Comparison of ENCODE assay signal across 9 cellular contexts in the genomic region with DNA sequence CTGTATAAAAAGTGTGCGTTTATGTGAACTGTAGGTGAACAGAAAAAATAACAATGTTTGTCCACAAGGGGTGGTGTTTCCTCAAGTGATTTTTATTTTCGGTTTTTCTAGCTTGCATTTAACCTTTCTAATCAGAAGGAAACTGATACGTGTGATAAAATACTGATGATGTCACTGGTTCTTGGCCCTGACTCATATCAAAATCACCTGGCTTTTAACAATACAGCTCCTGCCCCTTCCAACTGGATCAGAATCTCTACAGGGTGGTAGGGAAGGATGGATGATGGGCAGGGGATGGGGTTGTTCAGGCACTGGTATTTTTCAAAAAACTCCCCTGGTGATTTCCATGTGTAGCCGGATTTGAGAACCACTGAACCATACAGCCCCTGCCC. TPM values are rescaled to one million over a fixed set of nuclear protein-coding genes. Genes with fewer than 3 reads are reported as not detected.
A peak's percentile ranks its signal among the peaks of the same experiment; 100 is the strongest.
DNase-seq lines count a peak whose midpoint lies in the region; ATAC-seq and TF ChIP-seq lines count a peak whose summit lies in the region.
"Had no signal": no experiment of that assay in that cellular context is flagged by ENCODE, and none has a peak within 500 bp of the region (broad histone marks: within the 10 kb centered on the region; RNA-seq: fewer than 3 reads in every experiment).

No MANE protein-coding gene starts in this region.

- CTCF ChIA-PET in CD8-positive, alpha-beta memory T cell (lab: Charles Lee): interaction anchor here (0.6 to 1.7 kb wide), 14 partner anchors 9 to 139 kb away, joined by 3 to 17 read pairs (median 4); no protein-coding TSS in a partner anchor
- CTCF ChIA-PET in naive thymus-derived CD4-positive, alpha-beta T cell (lab: Charles Lee): interaction anchor here (0.6 to 0.9 kb wide), 2 partner anchors 11 to 113 kb away, joined by 3 read pairs; no protein-coding TSS in a partner anchor

- H3K27ac ChIP-seq in CD8-positive, alpha-beta memory T cell (ENCODE audit: low read depth, low read length): no peak overlapping the region
- no peak overlapping the region for H3K27ac ChIP-seq in naive thymus-derived CD4-positive, alpha-beta T cell (ENCODE audit: low read depth, low read length)

- peak overlapping the region in 4 of 7 donors; percentile 14 to 62 (median 50) for H3K4me3 Mint-ChIP-seq in CD8-positive, alpha-beta memory T cell
- H3K4me3 Mint-ChIP-seq in IgD-negative memory B cell (peak overlapping the region in 3 of 4 donors; percentile 28 to 66 (median 38)), brain (no peak overlapping the region)
- H3K4me3 Mint-ChIP-seq in naive thymus-derived CD4-positive, alpha-beta T cell: peak overlapping the region in 5 of 10 donors; percentile 21 to 47 (median 23)

- peak in 2 of 5 donors; percentile 25 to 29 for DNase-seq in CD8-positive, alpha-beta memory T cell
- DNase-seq in GM19238 (ENCODE audit: insufficient read length, low spot score) (peak; percentile 51), head of caudate nucleus (no peak), NCI-H1105 treated with DMSO at 0.1 percent for 48 hours (lab: John Stamatoyannopoulos, UW) (no peak)
- peak in 5 of 9 donors; percentile 3 to 42 (median 36) for DNase-seq in naive thymus-derived CD4-positive, alpha-beta T cell

- POLR2A ChIA-PET in CD8-positive, alpha-beta memory T cell (lab: Charles Lee): interaction anchor here (1.2 kb wide), 1 partner anchor 51 kb away, joined by 3 read pairs; no protein-coding TSS in a partner anchor
- POLR2A ChIA-PET in naive thymus-derived CD4-positive, alpha-beta T cell (lab: Charles Lee): interaction anchor here (0.9 kb wide), 1 partner anchor 333 kb away, joined by 3 read pairs; no protein-coding TSS in a partner anchor

- no peaks in the 10 kb centered on the region for H3K9me3 ChIP-seq in CD8-positive, alpha-beta memory T cell (ENCODE audit: low read length)
- peaks cover 0 to 6% (median 0%) of the 10 kb centered on the region in 3 experiments for H3K9me3 ChIP-seq in naive thymus-derived CD4-positive, alpha-beta T cell (ENCODE audit: control insufficient read depth in 2 of 3, low read length in 3 of 3)

- H3K4me1 ChIP-seq in CD8-positive, alpha-beta memory T cell (ENCODE audit: insufficient read depth, low read length): no peaks in the 10 kb centered on the region
- no peaks in the 10 kb centered on the region for H3K4me1 ChIP-seq in naive thymus-derived CD4-positive, alpha-beta T cell (ENCODE audit: control insufficient read depth in 2 of 2, insufficient read depth in 2 of 2, low read length in 2 of 2)

- H3K27ac Mint-ChIP-seq in CD8-positive, alpha-beta memory T cell: peak overlapping the region in 7 of 8 donors; percentile 7 to 61 (median 29)
- H3K27ac Mint-ChIP-seq in IgD-negative memory B cell (no peak overlapping the region), brain (no peak overlapping the region)
- H3K27ac Mint-ChIP-seq in naive thymus-derived CD4-positive, alpha-beta T cell: peak overlapping the region in 2 of 9 donors; percentile 30 to 46

- no peaks in the 10 kb centered on the region for H3K36me3 ChIP-seq in CD8-positive, alpha-beta memory T cell (ENCODE audit: insufficient read depth, low read length)
- H3K36me3 ChIP-seq in naive thymus-derived CD4-positive, alpha-beta T cell (ENCODE audit: control insufficient read depth in 2 of 3, insufficient read depth in 3 of 3, low read length in 3 of 3): no peaks in the 10 kb centered on the region

- TF ChIP-seq CTCF in brain (conservative IDR thresholded peaks at IDR 0.05): peak; percentile 30 to 38

- peaks cover 8 to 11% (median 10%) of the 10 kb centered on the region in 3 donors for H3K4me1 Mint-ChIP-seq in CD8-positive, alpha-beta memory T cell
- peaks cover 5 to 7% (median 6%) of the 10 kb centered on the region in 3 donors for H3K4me1 Mint-ChIP-seq in IgD-negative memory B cell
- peaks cover 5% of the 10 kb centered on the region for H3K4me1 Mint-ChIP-seq in brain
- H3K4me1 Mint-ChIP-seq in naive thymus-derived CD4-positive, alpha-beta T cell: peaks cover 5 to 22% (median 6%) of the 10 kb centered on the region in 7 donors

- no peak overlapping the region for H3K4me3 ChIP-seq in CD8-positive, alpha-beta memory T cell (ENCODE audit: low read length)
- no peak overlapping the region for H3K4me3 ChIP-seq in naive thymus-derived CD4-positive, alpha-beta T cell (ENCODE audit: low read length)

- intact Hi-C loops in naive thymus-derived CD4-positive, alpha-beta T cell (cut with micrococcal nuclease): loop anchor here (1.0 kb wide), 2 partner anchors 40 to 91 kb away; partner anchors contain the start of gene PPA1 (in 1 of the 2)
- intact Hi-C loops in head of caudate nucleus (cut with DNase I): no loop called here

- peak; percentile 77 for ATAC-seq in naive thymus-derived CD4-positive, alpha-beta T cell
- no peak for ATAC-seq in GM21367 (IDR thresholded peaks at IDR 0.05; ENCODE audit: unreplicated experiment)

- no peaks in the 10 kb centered on the region for H3K27me3 ChIP-seq in CD8-positive, alpha-beta memory T cell (ENCODE audit: insufficient read depth, low read length, poor library complexity, severe bottlenecking)
- no peaks in the 10 kb centered on the region for H3K27me3 ChIP-seq in naive thymus-derived CD4-positive, alpha-beta T cell (ENCODE audit: control insufficient read depth in 2 of 2, insufficient read depth in 2 of 2, low read length in 2 of 2)

- H3K36me3 Mint-ChIP-seq in CD8-positive, alpha-beta memory T cell: peaks cover 0 to 2% (median 0%) of the 10 kb centered on the region in 3 donors
- H3K36me3 Mint-ChIP-seq in IgD-negative memory B cell (no peaks in the 10 kb centered on the region), brain (no peaks in the 10 kb centered on the region)
- H3K36me3 Mint-ChIP-seq in naive thymus-derived CD4-positive, alpha-beta T cell: peaks cover 0 to 4% (median 0%) of the 10 kb centered on the region in 5 donors

- H3K9me3 Mint-ChIP-seq in CD8-positive, alpha-beta memory T cell: no peaks in the 10 kb centered on the region
- peaks cover 0 to 5% (median 0%) of the 10 kb centered on the region in 3 donors for H3K9me3 Mint-ChIP-seq in IgD-negative memory B cell
- H3K9me3 Mint-ChIP-seq in brain: peaks cover 2 to 7% (median 4%) of the 10 kb centered on the region in 5 experiments
- H3K9me3 Mint-ChIP-seq in naive thymus-derived CD4-positive, alpha-beta T cell: peaks cover 0 to 5% (median 0%) of the 10 kb centered on the region in 11 donors

- peaks cover 0 to 3% of the 10 kb centered on the region in 2 donors for H3K27me3 Mint-ChIP-seq in CD8-positive, alpha-beta memory T cell
- H3K27me3 Mint-ChIP-seq in IgD-negative memory B cell (no peaks in the 10 kb centered on the region), brain (peaks cover 12% of the 10 kb centered on the region)
- H3K27me3 Mint-ChIP-seq in naive thymus-derived CD4-positive, alpha-beta T cell: peaks cover 0 to 4% (median 0%) of the 10 kb centered on the region in 5 donors

RNA-seq across cellular contexts. Expression of gene NPFFR1, which starts 10.9 kb away (rescaled TPM):
- total RNA-seq in CD8-positive, alpha-beta memory T cell: not detected
- not detected for polyA plus RNA-seq in CD8-positive, alpha-beta memory T cell
- polyA plus RNA-seq in IgD-negative memory B cell (not detected), brain (ENCODE audit: insufficient read depth, low read depth, low replicate concordance) (0.56 TPM)
- total RNA-seq in naive thymus-derived CD4-positive, alpha-beta T cell: under 1 TPM in 1 of 5 experiments, not detected in 4; 0.05 TPM
- polyA plus RNA-seq in naive thymus-derived CD4-positive, alpha-beta T cell: not detected
- total RNA-seq: pulmonary artery endothelial cell had no signal

RNA-seq across cellular contexts. Expression of gene PPA1, which starts 39.7 kb away (rescaled TPM):
- total RNA-seq in CD8-positive, alpha-beta memory T cell: 100 to 1,000 TPM; 358 to 368 TPM
- polyA plus RNA-seq in CD8-positive, alpha-beta memory T cell: 122 TPM
- polyA plus RNA-seq in IgD-negative memory B cell: 76.4 TPM
- 127 TPM for polyA plus RNA-seq in brain (ENCODE audit: insufficient read depth, low read depth, low replicate concordance)
- 100 to 1,000 TPM in 1 of 5 experiments, 10 to 100 TPM in 4; 51.9 to 175 (median 69.6) TPM for total RNA-seq in naive thymus-derived CD4-positive, alpha-beta T cell
- polyA plus RNA-seq in naive thymus-derived CD4-positive, alpha-beta T cell: 100 to 1,000 TPM; 153 to 179 TPM

Comparison
In these comparisons a context has a peak if more than half of its experiments do, and no peak if none do; other contexts are left out.
1. DNase-seq: peak in GM19238 (single experiment) and naive thymus-derived CD4-positive, alpha-beta T cell (5 of 9); none in head of caudate nucleus (0 of 42) and NCI-H1105 treated with DMSO at 0.1 percent for 48 hours (single experiment).
2. H3K27ac Mint-ChIP-seq: peak in CD8-positive, alpha-beta memory T cell (7 of 8); none in IgD-negative memory B cell (0 of 3) and brain (0 of 5).
3. H3K4me3 Mint-ChIP-seq: peak in CD8-positive, alpha-beta memory T cell (4 of 7) and IgD-negative memory B cell (3 of 4); none in brain (0 of 5).